In the genomic region with DNA sequence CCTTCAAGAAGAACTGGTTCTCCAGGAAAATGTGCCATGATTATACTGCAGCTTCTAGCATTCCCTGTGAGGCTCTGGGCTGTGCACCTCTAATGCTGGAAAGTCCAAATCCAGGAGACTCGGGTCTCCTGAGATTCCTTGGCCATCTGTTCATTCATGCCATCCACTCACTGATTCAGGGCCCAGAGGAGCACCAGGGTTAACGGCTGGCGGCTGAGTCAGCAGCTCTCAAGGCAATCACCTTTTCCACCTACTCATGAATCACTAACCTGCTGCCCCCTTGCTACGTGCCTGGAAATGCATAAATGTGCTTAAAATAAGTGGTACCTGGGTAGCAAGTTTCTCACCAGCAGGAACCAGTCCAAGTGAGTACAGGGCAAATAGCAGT, we compare ENCODE assay signal across 9 cellular contexts.
DNase-seq lines count a peak whose midpoint lies in the region; ATAC-seq and TF ChIP-seq lines count a peak whose summit lies in the region.
"Had no signal": no experiment of that assay in that cellular context is flagged by ENCODE, and none has a peak within 500 bp of the region (broad histone marks: within the 10 kb centered on the region; RNA-seq: fewer than 3 reads in every experiment).

No MANE protein-coding gene starts in this region.

- peak overlapping the region; percentile 88 for H3K27ac ChIP-seq in Panc1 (ENCODE audit: low read length)
- peak overlapping the region; percentile 74 for H3K27ac ChIP-seq in fibroblast of lung (ENCODE audit: insufficient read depth, low read length)

- TF ChIP-seq CTCF in Panc1 (IDR thresholded peaks at IDR 0.05) (peak; percentile 51), fibroblast of lung (conservative IDR thresholded peaks at IDR 0.05 in 1 of 2, IDR thresholded peaks at IDR 0.05 in 1 of 2; ENCODE audit: low read depth in 1 of 2, low read length in 2 of 2) (no peak), retinal pigment epithelial cell (conservative IDR thresholded peaks at IDR 0.05; ENCODE audit: low read depth, low read length) (peak; percentile 34)

- no peaks in the 10 kb centered on the region for H3K36me3 ChIP-seq in Panc1 (ENCODE audit: control insufficient read depth, insufficient read depth, low read length)
- no peaks in the 10 kb centered on the region for H3K36me3 ChIP-seq in fibroblast of lung (ENCODE audit: control insufficient read depth, insufficient read depth, low read length)

- no TSS peak for BruUV-seq in Panc1 (replicated peaks; lab: Mats Ljungman, UMichigan)

- H3K4me1 ChIP-seq in Panc1 (ENCODE audit: control insufficient read depth, insufficient read depth, low read length) (peaks cover 75% of the 10 kb centered on the region), fibroblast of lung (ENCODE audit: control insufficient read depth, extremely low read depth, insufficient read depth, low read length) (peaks cover 36% of the 10 kb centered on the region)

- DNase-seq in NCI-H510A treated with DMSO at 0.1 percent for 48 hours (lab: John Stamatoyannopoulos, UW) (peak; percentile 68), NCI-H510A (lab: John Stamatoyannopoulos, UW) (no peak), Panc1 (ENCODE audit: low read depth, low spot score) (peak; percentile 83), fibroblast of lung (ENCODE audit: low read depth in 2 of 2) (peak in 1 of 2 donors; percentile 73), retinal pigment epithelial cell (ENCODE audit: low read depth) (no peak), DMS79 treated with DMSO at 0.1 percent for 48 hours (lab: John Stamatoyannopoulos, UW) (no peak), NCI-H2029 treated with DMSO at 0.1 percent for 48 hours (lab: John Stamatoyannopoulos, UW) (no peak)
- no peak for DNase-seq in activated CD4-positive, alpha-beta T cell treated with anti-CD3 and anti-CD28 coated beads for 4 hours
- DNase-seq: cortex of kidney had no signal

- H4K20me1 ChIP-seq in fibroblast of lung (ENCODE audit: control insufficient read depth, extremely low read depth, insufficient read depth, low read length): no peaks in the 10 kb centered on the region

- no peak overlapping the region for H2AFZ ChIP-seq in fibroblast of lung (ENCODE audit: low read length)

- peaks cover 8% of the 10 kb centered on the region for H3K79me2 ChIP-seq in fibroblast of lung (ENCODE audit: control insufficient read depth, insufficient read depth, low read length)

- intact Hi-C loops in Panc1 (cut with micrococcal nuclease; ENCODE audit: unreplicated experiment): loop anchor here (5.0 kb wide), 2 partner anchors 122 to 137 kb away; no protein-coding TSS in a partner anchor

- H3K4me3 ChIP-seq in Panc1 (ENCODE audit: low read depth in 2 of 2, low read length in 2 of 2) (no peak overlapping the region), fibroblast of lung (replicated peaks in 1 of 4; ENCODE audit: control extremely low read depth in 1 of 4, insufficient read depth in 1 of 4, low read depth in 3 of 4, low read length in 4 of 4) (no peak overlapping the region), retinal pigment epithelial cell (ENCODE audit: low read length) (no peak overlapping the region)

- CTCF ChIA-PET in Panc1 (lab: Charles Lee): no interaction called here

- H3K9me3 ChIP-seq in Panc1 (ENCODE audit: control insufficient read depth, insufficient read depth, low read depth, low read length): no peaks in the 10 kb centered on the region
- no peaks in the 10 kb centered on the region for H3K9me3 ChIP-seq in fibroblast of lung (ENCODE audit: control insufficient read depth, insufficient read depth, low read depth, low read length)

- in situ Hi-C loops in Panc1 (cut with HindIII; ENCODE audit: low pct_unique_long_range_greater_than_20kb, low sequenced_read_pairs): no loop called here

- H3K9ac ChIP-seq in fibroblast of lung (ENCODE audit: insufficient read depth, low read length): no peak overlapping the region

- peak; percentile 71 for ATAC-seq in Panc1

- H3K4me2 ChIP-seq in fibroblast of lung (ENCODE audit: extremely low read depth, insufficient read depth, low read length): peak overlapping the region; percentile 18

- POLR2A ChIA-PET in Panc1 (lab: Charles Lee): no interaction called here

- H3K27me3 ChIP-seq in Panc1 (ENCODE audit: control insufficient read depth, insufficient read depth, low read length): no peaks in the 10 kb centered on the region
- no peaks in the 10 kb centered on the region for H3K27me3 ChIP-seq in fibroblast of lung (ENCODE audit: control insufficient read depth, insufficient read depth, low read length)

Comparison
In these comparisons a context has a peak if more than half of its experiments do, and no peak if none do; other contexts are left out.
1. DNase-seq: peak in NCI-H510A treated with DMSO at 0.1 percent for 48 hours (single experiment) and Panc1 (single experiment); none in NCI-H510A (single experiment), retinal pigment epithelial cell (single experiment), DMS79 treated with DMSO at 0.1 percent for 48 hours (single experiment), NCI-H2029 treated with DMSO at 0.1 percent for 48 hours (single experiment) and activated CD4-positive, alpha-beta T cell treated with anti-CD3 and anti-CD28 coated beads for 4 hours (0 of 2).
2. CTCF ChIP-seq: peak in Panc1 (single experiment) and retinal pigment epithelial cell (single experiment); none in fibroblast of lung (0 of 2).